Comparison of ENCODE assay signal across 18 cellular contexts in genomic region chr11:98616256-98616655, GRCh38.
"Had no signal": no experiment of that assay in that cellular context is flagged by ENCODE, and none has a peak within 500 bp of the region (broad histone marks: within the 10 kb centered on the region; RNA-seq: fewer than 3 reads in every experiment).

No MANE protein-coding gene starts in this region.

- ATAC-seq: effector memory CD8-positive, alpha-beta T cell; gastroesophageal sphincter; heart right ventricle; left lobe of liver; naive thymus-derived CD8-positive, alpha-beta T cell; right cardiac atrium had no signal

- FAIRE-seq: small intestine had no signal

- H3K4me3 ChIP-seq: gastroesophageal sphincter, heart right ventricle, stomach, testis, upper lobe of left lung had no signal

- H3K9me3 ChIP-seq: gastroesophageal sphincter, neutrophil, testis had no signal

- DNase-seq: activated CD4-positive, alpha-beta T cell treated with anti-CD3 and anti-CD28 coated beads, Interleukin-2, amount 50 U/mL, for 1 hour; activated naive CD8-positive, alpha-beta T cell treated with anti-CD3 and anti-CD28 coated beads, Interleukin-2, amount 10 ng/mL, durations not matched to agents 7 days and 5 days; anterior cingulate cortex; dermis blood vessel endothelial cell; effector memory CD8-positive, alpha-beta T cell; erythroblast; heart right ventricle; islet precursor cell; mesenchymal stem cell; naive thymus-derived CD8-positive, alpha-beta T cell; right cardiac atrium; small intestine; stomach; testis; upper lobe of left lung had no signal

- H3K4me1 ChIP-seq: gastroesophageal sphincter, heart right ventricle, stomach, testis, upper lobe of left lung had no signal

- H3K27me3 ChIP-seq: gastroesophageal sphincter, heart right ventricle, neutrophil, stomach, testis, upper lobe of left lung had no signal

- H3K36me3 ChIP-seq: gastroesophageal sphincter, heart right ventricle, neutrophil, stomach, upper lobe of left lung had no signal

- H3K27ac ChIP-seq: gastroesophageal sphincter, heart right ventricle, neutrophil, stomach, testis, upper lobe of left lung had no signal
